In the genomic region with DNA sequence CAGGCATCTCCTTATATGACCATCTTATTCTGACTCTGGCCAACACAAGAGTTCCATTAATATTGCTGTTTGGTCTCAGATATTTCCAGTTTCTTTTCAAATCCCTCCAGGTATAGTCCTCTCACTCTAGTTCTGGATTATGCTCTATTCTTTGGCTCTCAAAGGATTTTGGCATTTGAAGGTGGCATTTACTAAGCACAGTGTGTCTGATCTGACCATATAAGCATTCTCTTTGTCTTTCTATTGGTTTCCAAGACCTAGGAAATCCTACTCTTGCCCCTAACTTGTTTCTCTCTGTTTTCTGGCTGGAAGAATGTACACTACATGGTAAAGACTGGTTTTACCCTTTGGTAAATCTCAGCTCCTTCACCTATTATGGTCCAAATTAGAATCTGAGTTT, we compare ENCODE assay signal across 28 cellular contexts.
"Had no signal": no experiment of that assay in that cellular context is flagged by ENCODE, and none has a peak within 500 bp of the region (broad histone marks: within the 10 kb centered on the region; RNA-seq: fewer than 3 reads in every experiment).

No MANE protein-coding gene starts in this region.

- H3K27me3 ChIP-seq: body of pancreas, breast epithelium, cardiac muscle cell, foreskin keratinocyte, gastrocnemius medialis had no signal

- DNase-seq: activated B cell treated with CpG ODN at 0.5 μM for 24 hours; activated CD4-positive, alpha-beta T cell treated with anti-CD3 and anti-CD28 coated beads for 48 hours; activated CD4-positive, alpha-beta T cell treated with anti-CD3 and anti-CD28 coated beads, Interleukin-2, amount 50 U/mL, for 1 hour; activated CD4-positive, alpha-beta T cell treated with anti-CD3 and anti-CD28 coated beads, Interleukin-2, amount 50 U/mL, for 48 hours; activated CD8-positive, alpha-beta memory T cell treated with anti-CD3 and anti-CD28 coated beads for 24 hours; activated CD8-positive, alpha-beta T cell treated with anti-CD3 and anti-CD28 coated beads for 36 hours; activated effector memory CD4-positive, alpha-beta T cell treated with Interleukin-2 at 50 U/mL for 16 hours; activated gamma-delta T cell treated with Interleukin-2 at 50 U/mL for 16 hours; activated naive CD4-positive, alpha-beta T cell treated with anti-CD3 and anti-CD28 coated beads, Interleukin-2, amount 50 U/mL, for 16 hours; activated naive CD4-positive, alpha-beta T cell treated with Interleukin-2 at 50 U/mL for 16 hours; activated T-cell treated with anti-CD3 and anti-CD28 coated beads, Interleukin-2, amount 50 U/mL, for 4 hours; amniotic stem cell; anterior cingulate cortex; body of pancreas; dorsolateral prefrontal cortex; effector memory CD4-positive, alpha-beta T cell; endodermal cell; foreskin keratinocyte; gastrocnemius medialis; T-helper 1 cell; T-helper 17 cell; T1000; WERI-Rb-1 had no signal

- ATAC-seq: activated CD4-positive, CD25-positive, alpha-beta regulatory T cell treated with anti-CD3 and anti-CD28 coated beads, Interleukin-2, amount 50 U/mL, for 24 hours; activated CD8-positive, alpha-beta T cell treated with anti-CD3 and anti-CD28 coated beads for 36 hours; activated T-cell treated with anti-CD3 and anti-CD28 coated beads, Interleukin-2, amount 50 U/mL, for 4 hours; activated T-helper 17 cell treated with anti-CD3 and anti-CD28 coated beads, Interleukin-2, amount 50 U/mL, for 72 hours; body of pancreas; foreskin keratinocyte; T-helper 17 cell had no signal

- H3K4me3 ChIP-seq: body of pancreas, breast epithelium, cardiac muscle cell, coronary artery, dorsolateral prefrontal cortex, gastrocnemius medialis had no signal

- H3K9me3 ChIP-seq: body of pancreas, breast epithelium, gastrocnemius medialis had no signal

- H3K27ac ChIP-seq: body of pancreas, breast epithelium, cardiac muscle cell, coronary artery, dorsolateral prefrontal cortex, foreskin keratinocyte, WERI-Rb-1 had no signal

- H3K4me1 ChIP-seq: body of pancreas, breast epithelium, foreskin keratinocyte had no signal

- H3K36me3 ChIP-seq: breast epithelium, cardiac muscle cell, gastrocnemius medialis, WERI-Rb-1 had no signal
